ENCODE assay signal across 9 cellular contexts in the genomic region with DNA sequence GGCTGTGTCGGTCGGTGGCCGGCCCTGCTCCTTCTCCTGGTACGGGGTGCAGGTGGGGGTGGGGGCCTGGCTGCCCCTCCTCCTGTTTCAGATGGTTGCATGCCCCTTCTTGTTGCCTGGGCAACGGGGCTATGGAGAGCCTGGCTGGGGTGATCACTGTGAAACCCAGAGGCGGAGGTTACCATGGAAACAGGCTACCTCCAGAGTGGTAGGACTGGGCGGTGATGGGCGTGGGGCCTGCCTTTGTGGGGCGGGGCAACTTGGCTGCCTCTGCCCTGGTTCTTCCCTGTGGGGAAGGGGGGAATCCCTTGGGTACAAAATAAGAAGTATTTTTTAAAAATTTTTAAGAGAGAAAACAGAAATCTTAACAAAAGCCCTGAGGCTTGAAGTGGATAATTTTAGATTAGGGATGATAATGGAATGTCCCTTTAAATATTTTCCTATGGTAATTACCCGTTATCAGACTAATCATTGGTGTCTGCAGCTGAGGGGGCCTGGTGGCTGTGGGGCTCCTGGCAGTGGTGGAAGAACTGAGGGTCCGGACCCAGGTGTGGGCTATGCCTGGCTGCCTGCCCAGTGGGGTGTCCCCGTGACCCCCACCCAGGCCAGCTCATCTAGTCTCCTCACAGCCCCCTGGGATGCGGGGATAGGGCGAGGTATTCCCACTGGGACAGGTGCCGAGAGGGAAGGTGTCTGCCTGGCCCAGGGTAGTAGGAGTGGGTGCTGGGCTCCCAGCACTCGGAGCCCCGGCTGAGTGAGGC. TPM values are rescaled to one million over a fixed set of nuclear protein-coding genes. Genes with fewer than 3 reads are reported as not detected.
DNase-seq lines count a peak whose midpoint lies in the region; ATAC-seq and TF ChIP-seq lines count a peak whose summit lies in the region.
"Had no signal": no experiment of that assay in that cellular context is flagged by ENCODE, and none has a peak within 500 bp of the region (broad histone marks: within the 10 kb centered on the region; RNA-seq: fewer than 3 reads in every experiment).

No MANE protein-coding gene starts in this region.

- peaks cover 42% of the 10 kb centered on the region for H4K20me1 ChIP-seq in smooth muscle cell (ENCODE audit: low read depth)

- H3K4me3 ChIP-seq in SJCRH30 (no peak overlapping the region), A673 (ENCODE audit: low read depth, low read length, poor library complexity, severe bottlenecking) (no peak overlapping the region), smooth muscle cell (no peak overlapping the region)

- intact Hi-C loops in A673 (cut with micrococcal nuclease; ENCODE audit: unreplicated experiment) = no loop called here

- H3F3A ChIP-seq in smooth muscle cell (ENCODE audit: low read depth) = no peaks in the 10 kb centered on the region

- H3K79me2 ChIP-seq in smooth muscle cell (ENCODE audit: low read depth) = no peaks in the 10 kb centered on the region

- BruUV-seq in A673 (replicated peaks; lab: Mats Ljungman, UMichigan) = no TSS peak

- peaks cover 34% of the 10 kb centered on the region for H3K36me3 ChIP-seq in SJCRH30
- peaks cover 32% of the 10 kb centered on the region for H3K36me3 ChIP-seq in A673 (ENCODE audit: insufficient read depth, low read length, poor library complexity, severe bottlenecking)
- H3K36me3 ChIP-seq in smooth muscle cell (ENCODE audit: low read depth) = no peaks in the 10 kb centered on the region

- CTCF ChIA-PET in A673 (lab: Charles Lee) = no interaction called here

- 95% methylated on average over 17 of the region's 17 CpGs for WGBS in smooth muscle cell (ENCODE audit: low lambda C conversion rate)

- POLR2A ChIA-PET in A673 (lab: Charles Lee; ENCODE audit: low non-redundant PET) = no interaction called here

- DNase-seq in SJCRH30 (peak; percentile 24 to 31), retina (peak; percentile 53), A673 (ENCODE audit: low spot score) (no peak), NCI-H774 (lab: John Stamatoyannopoulos, UW) (no peak), smooth muscle cell (lab: John Stamatoyannopoulos, UW; ENCODE audit: unreplicated experiment) (no peak)
- DNase-seq: stimulated activated naive CD4-positive, alpha-beta T cell treated with Interleukin-2 at 50 U/mL for 16 hours; T1000 had no signal

- H2AFZ ChIP-seq in smooth muscle cell (ENCODE audit: low read depth) = no peak overlapping the region

- no peak overlapping the region for H3K4me2 ChIP-seq in smooth muscle cell

- ATAC-seq in GM19328 (IDR thresholded peaks at IDR 0.05; ENCODE audit: unreplicated experiment) (peak; percentile 59), HG03066 (IDR thresholded peaks at IDR 0.05; ENCODE audit: low read depth, unreplicated experiment) (peak; percentile 51)

- H3K9me3 ChIP-seq in SJCRH30 (replicated peaks) (no peaks in the 10 kb centered on the region), A673 (ENCODE audit: low read depth, low read length, poor library complexity, severe bottlenecking) (no peaks in the 10 kb centered on the region), smooth muscle cell (replicated peaks; ENCODE audit: low read depth) (no peaks in the 10 kb centered on the region)

- H3K4me1 ChIP-seq in SJCRH30 = no peaks in the 10 kb centered on the region
- H3K4me1 ChIP-seq in A673 (ENCODE audit: insufficient read depth, low read length, poor library complexity, severe bottlenecking) = peaks cover 11% of the 10 kb centered on the region
- no peaks in the 10 kb centered on the region for H3K4me1 ChIP-seq in smooth muscle cell (ENCODE audit: low read depth)

- no peaks in the 10 kb centered on the region for H3K27me3 ChIP-seq in SJCRH30
- H3K27me3 ChIP-seq in A673 (replicated peaks; ENCODE audit: insufficient read depth, low read depth, low read length, poor library complexity) = no peaks in the 10 kb centered on the region
- no peaks in the 10 kb centered on the region for H3K27me3 ChIP-seq in smooth muscle cell (ENCODE audit: low read depth)

- no peak overlapping the region for H3K27ac ChIP-seq in SJCRH30
- H3K27ac ChIP-seq in A673 (ENCODE audit: low read depth, low read length, poor library complexity, severe bottlenecking) = no peak overlapping the region
- H3K27ac ChIP-seq in smooth muscle cell (ENCODE audit: low read depth) = no peak overlapping the region

- TF ChIP-seq CTCF in A673 (conservative IDR thresholded peaks at IDR 0.05; ENCODE audit: low read depth, low read length) (no peak), smooth muscle cell (IDR thresholded peaks at IDR 0.05; ENCODE audit: borderline replicate concordance, insufficient read depth, poor library complexity, severe bottlenecking) (no peak)

- no peak overlapping the region for H3K9ac ChIP-seq in smooth muscle cell (ENCODE audit: low read depth)

RNA-seq across cellular contexts. Expression of a gene that starts 32.5 kb away (rescaled TPM):
- 47.2 and 51.6 TPM in 2 replicates for total RNA-seq in SJCRH30 (2014; rRNA removed; shearing (Covaris generic))
- 33.6 and 38.4 TPM in 2 replicates for total RNA-seq in A673 (2021)
- total RNA-seq in smooth muscle cell = 50.8 and 57.1 TPM in 2 replicates
- polyA plus RNA-seq in smooth muscle cell = 37.9 and 40.7 TPM in 2 replicates

Comparison
In these comparisons a context has a peak if more than half of its experiments do, and no peak if none do; other contexts are left out.
1. DNase-seq: peak in SJCRH30 (2 of 2) and retina (single experiment); none in A673 (single experiment), NCI-H774 (single experiment) and smooth muscle cell (single experiment).